27 cellular contexts compared by ENCODE assay signal in genomic region chr6:6227896-6228295, GRCh38.
"Had no signal": no experiment of that assay in that cellular context is flagged by ENCODE, and none has a peak within 500 bp of the region (broad histone marks: within the 10 kb centered on the region; RNA-seq: fewer than 3 reads in every experiment).

No MANE protein-coding gene starts in this region.

- ATAC-seq: stimulated activated effector memory CD8-positive, alpha-beta T cell treated with anti-CD3 and anti-CD28 coated beads, Interleukin-12 subunit alpha, Interleukin-12 subunit beta, amount 100 ng/mL, for 72 hours; stimulated activated memory B cell treated with anti-CD40 and anti-IgM and Interleukin-4, amounts not matched to agents 10 μg/mL and 1 μg/mL and 100 μg/mL, for 72 hours; stimulated activated naive B cell treated with anti-CD40 and anti-IgM and Interleukin-4, amounts not matched to agents 10 μg/mL and 1 μg/mL and 100 μg/mL, for 72 hours; stimulated activated naive CD8-positive, alpha-beta T cell treated with anti-CD3 and anti-CD28 coated beads, Interleukin-15, amount 100 ng/mL, for 72 hours; stimulated activated naive CD8-positive, alpha-beta T cell treated with anti-CD3 and anti-CD28 coated beads, Interleukin-15, Interleukin-2, amounts not matched to agents 100 U/mL and 50 U/mL, for 24 hours; upper lobe of right lung had no signal

- H3K27me3 ChIP-seq: suprapubic skin, testis, thyroid gland, tibial artery, tibial nerve, transverse colon, upper lobe of left lung, upper lobe of right lung, uterus, vagina had no signal

- H3K4me1 ChIP-seq: stomach, suprapubic skin, testis, tibial artery, tibial nerve, upper lobe of right lung, uterus, vagina had no signal

- DNase-seq: stimulated activated CD4-positive, alpha-beta T cell treated with anti-CD3 and anti-CD28 coated beads, Interleukin-2, amount 100 ng/mL, for 48 hours; stimulated activated CD4-positive, alpha-beta T cell treated with anti-CD3 and anti-CD28 coated beads, Interleukin-4, amount 100 ng/mL, for 1 hour; stimulated activated CD4-positive, alpha-beta T cell treated with anti-CD3 and anti-CD28 coated beads, Interleukin-4, amount 100 ng/mL, for 24 hours; stimulated activated CD4-positive, alpha-beta T cell treated with anti-CD3 and anti-CD28 coated beads, Interleukin-4, amount 100 ng/mL, for 4 hours; stimulated activated CD8-positive, alpha-beta memory T cell treated with anti-CD3 and anti-CD28 coated beads, Interleukin-4, amount 100 ng/mL, for 48 hours; stimulated activated naive B cell treated with anti-CD40 and anti-IgM and Interleukin-4, amounts not matched to agents 10 μg/mL and 1 μg/mL and 100 μg/mL, for 72 hours; stimulated activated naive CD4-positive, alpha-beta T cell; stimulated activated naive CD4-positive, alpha-beta T cell treated with Interleukin-2 at 50 U/mL for 16 hours; stimulated activated naive CD8-positive, alpha-beta T cell treated with anti-CD3 and anti-CD28 coated beads, Interleukin-15, amount 100 ng/mL, for 72 hours; stimulated activated naive CD8-positive, alpha-beta T cell treated with anti-CD3 and anti-CD28 coated beads, Interleukin-15, Interleukin-2, amounts not matched to agents 100 U/mL and 50 U/mL, for 24 hours; stomach; substantia nigra; testis; thyroid gland; tibial artery; transverse colon; trophoblast cell; upper lobe of left lung; upper lobe of right lung; uterus had no signal

- H3K9me3 ChIP-seq: stomach, suprapubic skin, testis, thoracic aorta, thyroid gland, tibial artery, tibial nerve, transverse colon, upper lobe of left lung, upper lobe of right lung, uterus, vagina had no signal

- H3K27ac ChIP-seq: stomach, suprapubic skin, testis, thoracic aorta, thyroid gland, tibial artery, tibial nerve, transverse colon, upper lobe of left lung, upper lobe of right lung, uterus, vagina had no signal

- FAIRE-seq: urothelium cell line had no signal

- H3K4me3 ChIP-seq: stomach, suprapubic skin, testis, thoracic aorta, thyroid gland, tibial artery, tibial nerve, transverse colon, upper lobe of left lung, upper lobe of right lung, uterus, vagina had no signal

- H3K36me3 ChIP-seq: stomach, suprapubic skin, thoracic aorta, thyroid gland, tibial artery, tibial nerve, transverse colon, upper lobe of left lung, upper lobe of right lung, uterus, vagina had no signal
